2 cellular contexts compared by ENCODE assay signal in genomic region chr14:54685286-54685845, GRCh38.
TF ChIP-seq lines count a peak whose summit lies in the region.

No MANE protein-coding gene starts in this region.

TF ChIP-seq in SK-N-SH, 30 proteins besides CTCF, POLR2A, EP300 and RAD21 (continued from another document):
- TF ChIP-seq REST (IDR thresholded peaks at IDR 0.05; ENCODE audit: low read depth, low read length), result no peak
- TF ChIP-seq PBX3 (IDR thresholded peaks at IDR 0.05), result no peak
- no peak for TF ChIP-seq SIN3A (IDR thresholded peaks at IDR 0.05; ENCODE audit: borderline replicate concordance, low read depth, low read length)
- TF ChIP-seq FOXJ3 (CRISPR knock-in tag; IDR thresholded peaks at IDR 0.05), result no peak
- no peak for TF ChIP-seq MXI1 (IDR thresholded peaks at IDR 0.05; ENCODE audit: low read depth, low read length)
- TF ChIP-seq SMC3 (IDR thresholded peaks at IDR 0.05; ENCODE audit: low read depth, low read length), result no peak
- TF ChIP-seq MEF2A (IDR thresholded peaks at IDR 0.05; ENCODE audit: borderline replicate concordance, low read depth), result no peak
- TF ChIP-seq, protein P1, sequence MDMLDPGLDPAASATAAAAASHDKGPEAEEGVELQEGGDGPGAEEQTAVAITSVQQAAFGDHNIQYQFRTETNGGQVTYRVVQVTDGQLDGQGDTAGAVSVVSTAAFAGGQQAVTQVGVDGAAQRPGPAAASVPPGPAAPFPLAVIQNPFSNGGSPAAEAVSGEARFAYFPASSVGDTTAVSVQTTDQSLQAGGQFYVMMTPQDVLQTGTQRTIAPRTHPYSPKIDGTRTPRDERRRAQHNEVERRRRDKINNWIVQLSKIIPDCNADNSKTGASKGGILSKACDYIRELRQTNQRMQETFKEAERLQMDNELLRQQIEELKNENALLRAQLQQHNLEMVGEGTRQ (IDR thresholded peaks at IDR 0.05; ENCODE audit: borderline replicate concordance, low read depth, low read length), result no peak
- no peak for TF ChIP-seq RXRA (IDR thresholded peaks at IDR 0.05; ENCODE audit: borderline replicate concordance, low read depth)
- no peak for TF ChIP-seq POLR2AphosphoS5 (IDR thresholded peaks at IDR 0.05; ENCODE audit: low read depth, low read length)

TF ChIP-seq in SK-N-SH treated with all-trans-retinoic acid at 6 μM for 48 hours, 23 proteins besides CTCF, POLR2A, EP300 and RAD21 (continued from another document):
- TF ChIP-seq TSHZ2 (CRISPR knock-in tag; IDR thresholded peaks at IDR 0.05) (no peak), BACH2 (CRISPR knock-in tag; IDR thresholded peaks at IDR 0.05; ENCODE audit: borderline replicate concordance) (no peak), OSR1 (CRISPR knock-in tag; IDR thresholded peaks at IDR 0.05) (no peak), TCF4 (CRISPR knock-in tag; IDR thresholded peaks at IDR 0.05; ENCODE audit: borderline replicate concordance) (no peak), CREB5 (CRISPR knock-in tag; IDR thresholded peaks at IDR 0.05; ENCODE audit: low read depth) (no peak), CSDC2 (CRISPR knock-in tag; IDR thresholded peaks at IDR 0.05) (no peak), TOX (CRISPR knock-in tag; IDR thresholded peaks at IDR 0.05; ENCODE audit: borderline replicate concordance) (no peak), RARB (CRISPR knock-in tag; IDR thresholded peaks at IDR 0.05) (no peak)
